Comparison of ENCODE assay signal across 15 cellular contexts in genomic region chr1:16293568-16293967, GRCh38. TPM values are rescaled to one million over a fixed set of nuclear protein-coding genes. Genes with fewer than 3 reads are reported as not detected.
DNase-seq lines count a peak whose midpoint lies in the region; ATAC-seq, FAIRE-seq and TF ChIP-seq lines count a peak whose summit lies in the region.
"Had no signal": no experiment of that assay in that cellular context is flagged by ENCODE, and none has a peak within 500 bp of the region (broad histone marks: within the 10 kb centered on the region; RNA-seq: fewer than 3 reads in every experiment).

No MANE protein-coding gene starts in this region.

- no peak for TF ChIP-seq CTCF in thoracic aorta (IDR thresholded peaks at IDR 0.05)

- H3K4me3 ChIP-seq in thoracic aorta = no peak overlapping the region
- no peak overlapping the region for H3K4me3 ChIP-seq in CD8-positive, alpha-beta memory T cell (ENCODE audit: low read length)
- H3K4me3 ChIP-seq: mucosa of descending colon, pancreas had no signal

- H3K4me3 Mint-ChIP-seq in activated naive CD4-positive, alpha-beta T cell treated with anti-CD3 and anti-CD28 coated beads, Interleukin-2, amount 10 ng/mL, durations not matched to agents 7 days and 5 days = no peak overlapping the region
- H3K4me3 Mint-ChIP-seq in CD8-positive, alpha-beta memory T cell = no peak overlapping the region
- H3K4me3 Mint-ChIP-seq: activated naive CD8-positive, alpha-beta T cell treated with anti-CD3 and anti-CD28 coated beads for 36 hours; CD8-positive, alpha-beta T cell had no signal

- ATAC-seq in left lobe of liver = peak; percentile 31
- peak; percentile 29 for ATAC-seq in thoracic aorta (ENCODE audit: insufficient number of reproducible peaks, low FRiP score, low read depth)
- ATAC-seq in HG03442 (IDR thresholded peaks at IDR 0.05; ENCODE audit: unreplicated experiment) = no peak
- ATAC-seq: CD8-positive, alpha-beta T cell; mucosa of descending colon had no signal

- POLR2A ChIA-PET in CD8-positive, alpha-beta memory T cell (lab: Charles Lee) = no interaction called here

- CTCF ChIA-PET in activated naive CD4-positive, alpha-beta T cell treated with anti-CD3 and anti-CD28 coated beads, Interleukin-2, amount 10 ng/mL, durations not matched to agents 7 days and 5 days (lab: Charles Lee) = interaction anchor here (1.1 kb wide), 1 partner anchor 106 kb away, joined by 3 read pairs; no protein-coding TSS in a partner anchor
- CTCF ChIA-PET in CD8-positive, alpha-beta memory T cell (lab: Charles Lee) = interaction anchor here (0.7 kb wide), 1 partner anchor 18 kb away, joined by 3 read pairs; no protein-coding TSS in a partner anchor

- peaks cover 60 to 93% of the 10 kb centered on the region in 2 donors for H3K4me1 ChIP-seq in thoracic aorta (ENCODE audit: control insufficient read depth in 1 of 2, low read depth in 2 of 2)
- H3K4me1 ChIP-seq in CD8-positive, alpha-beta memory T cell (ENCODE audit: insufficient read depth, low read length) = peaks cover 5% of the 10 kb centered on the region
- H3K4me1 ChIP-seq: pancreas had no signal

- no peak for FAIRE-seq in HTR-8/SVneo (lab: Jason Lieb, UNC)
- FAIRE-seq: pancreas had no signal

- peak overlapping the region; percentile 89 for H3K27ac ChIP-seq in thoracic aorta
- no peak overlapping the region for H3K27ac ChIP-seq in CD8-positive, alpha-beta memory T cell (ENCODE audit: low read depth, low read length)
- H3K27ac ChIP-seq: pancreas had no signal

- H3K9me3 ChIP-seq in thoracic aorta = no peaks in the 10 kb centered on the region
- H3K9me3 ChIP-seq in CD8-positive, alpha-beta memory T cell (ENCODE audit: low read length) = no peaks in the 10 kb centered on the region
- H3K9me3 ChIP-seq: mucosa of descending colon, pancreas had no signal

- no peak for DNase-seq in activated naive CD4-positive, alpha-beta T cell treated with anti-CD3 and anti-CD28 coated beads, Interleukin-2, amount 10 ng/mL, durations not matched to agents 7 days and 5 days
- DNase-seq in activated naive CD4-positive, alpha-beta T cell treated with Interleukin-2 at 50 U/mL for 16 hours = no peak
- peak; percentile 80 for DNase-seq in SIG-M5 treated with dmso at 0.1 percent for 504 hours (lab: John Stamatoyannopoulos, UW; ENCODE audit: unreplicated experiment)
- no peak for DNase-seq in left lobe of liver (ENCODE audit: low spot score)
- no peak for DNase-seq in thoracic aorta (ENCODE audit: low spot score)
- no peak for DNase-seq in CD8-positive, alpha-beta memory T cell
- DNase-seq in HTR-8/SVneo (ENCODE audit: insufficient read length, low spot score) = no peak
- DNase-seq: activated naive CD8-positive, alpha-beta T cell treated with anti-CD3 and anti-CD28 coated beads for 36 hours; CD8-positive, alpha-beta T cell; mucosa of descending colon; NCI-H187 treated with DMSO at 0.1 percent for 48 hours; NCI-H524 treated with DMSO at 0.1 percent for 48 hours; pancreas; T-helper 2 cell had no signal

- no peaks in the 10 kb centered on the region for H3K9me3 Mint-ChIP-seq in activated naive CD4-positive, alpha-beta T cell treated with anti-CD3 and anti-CD28 coated beads, Interleukin-2, amount 10 ng/mL, durations not matched to agents 7 days and 5 days
- no peaks in the 10 kb centered on the region for H3K9me3 Mint-ChIP-seq in CD8-positive, alpha-beta memory T cell
- H3K9me3 Mint-ChIP-seq: activated naive CD8-positive, alpha-beta T cell treated with anti-CD3 and anti-CD28 coated beads for 36 hours; CD8-positive, alpha-beta T cell had no signal

- H3K27me3 ChIP-seq in thoracic aorta (replicated peaks; ENCODE audit: insufficient read depth) = no peaks in the 10 kb centered on the region
- H3K27me3 ChIP-seq in CD8-positive, alpha-beta memory T cell (ENCODE audit: insufficient read depth, low read length, poor library complexity, severe bottlenecking) = no peaks in the 10 kb centered on the region
- H3K27me3 ChIP-seq: pancreas had no signal

- H3K4me1 Mint-ChIP-seq in activated naive CD4-positive, alpha-beta T cell treated with anti-CD3 and anti-CD28 coated beads, Interleukin-2, amount 10 ng/mL, durations not matched to agents 7 days and 5 days = no peaks in the 10 kb centered on the region
- peaks cover 6 to 25% (median 8%) of the 10 kb centered on the region in 3 donors for H3K4me1 Mint-ChIP-seq in CD8-positive, alpha-beta memory T cell

- peaks cover 38% of the 10 kb centered on the region for H3K36me3 Mint-ChIP-seq in activated naive CD4-positive, alpha-beta T cell treated with anti-CD3 and anti-CD28 coated beads, Interleukin-2, amount 10 ng/mL, durations not matched to agents 7 days and 5 days
- H3K36me3 Mint-ChIP-seq in CD8-positive, alpha-beta memory T cell = peaks cover 3 to 65% (median 10%) of the 10 kb centered on the region in 3 donors

- H3K27me3 Mint-ChIP-seq in activated naive CD4-positive, alpha-beta T cell treated with anti-CD3 and anti-CD28 coated beads, Interleukin-2, amount 10 ng/mL, durations not matched to agents 7 days and 5 days = no peaks in the 10 kb centered on the region
- no peaks in the 10 kb centered on the region for H3K27me3 Mint-ChIP-seq in CD8-positive, alpha-beta memory T cell
- H3K27me3 Mint-ChIP-seq: activated naive CD8-positive, alpha-beta T cell treated with anti-CD3 and anti-CD28 coated beads for 36 hours had no signal

- H3K27ac Mint-ChIP-seq in activated naive CD4-positive, alpha-beta T cell treated with anti-CD3 and anti-CD28 coated beads, Interleukin-2, amount 10 ng/mL, durations not matched to agents 7 days and 5 days = peak overlapping the region; percentile 25
- H3K27ac Mint-ChIP-seq in CD8-positive, alpha-beta memory T cell = peak overlapping the region in 1 of 8 donors; percentile 23
- H3K27ac Mint-ChIP-seq: activated naive CD8-positive, alpha-beta T cell treated with anti-CD3 and anti-CD28 coated beads for 36 hours; CD8-positive, alpha-beta T cell had no signal

- H3K36me3 ChIP-seq in thoracic aorta = peaks cover 14% of the 10 kb centered on the region
- peaks cover 15% of the 10 kb centered on the region for H3K36me3 ChIP-seq in CD8-positive, alpha-beta memory T cell (ENCODE audit: insufficient read depth, low read length)

RNA-seq across cellular contexts. Expression of gene CPLANE2, which starts 56.6 kb away (rescaled TPM):
- total RNA-seq in left lobe of liver (4.7 TPM), thoracic aorta (10 to 100 TPM in 1 of 2 donors, 1 to 10 TPM in 1; 9.3 to 14.6 TPM)
- 1 to 10 TPM; 5.2 to 5.6 TPM for total RNA-seq in CD8-positive, alpha-beta memory T cell
- 2.6 TPM for polyA plus RNA-seq in CD8-positive, alpha-beta memory T cell

RNA-seq across cellular contexts. Expression of gene FBXO42, which starts 58.7 kb away (rescaled TPM):
- 9.0 TPM for total RNA-seq in left lobe of liver
- 10 to 100 TPM; 71.2 to 72.2 TPM for total RNA-seq in thoracic aorta
- total RNA-seq in CD8-positive, alpha-beta memory T cell = 10 to 100 TPM; 15.7 to 16.9 TPM
- 23.8 TPM for polyA plus RNA-seq in CD8-positive, alpha-beta memory T cell
